In the genomic region with DNA sequence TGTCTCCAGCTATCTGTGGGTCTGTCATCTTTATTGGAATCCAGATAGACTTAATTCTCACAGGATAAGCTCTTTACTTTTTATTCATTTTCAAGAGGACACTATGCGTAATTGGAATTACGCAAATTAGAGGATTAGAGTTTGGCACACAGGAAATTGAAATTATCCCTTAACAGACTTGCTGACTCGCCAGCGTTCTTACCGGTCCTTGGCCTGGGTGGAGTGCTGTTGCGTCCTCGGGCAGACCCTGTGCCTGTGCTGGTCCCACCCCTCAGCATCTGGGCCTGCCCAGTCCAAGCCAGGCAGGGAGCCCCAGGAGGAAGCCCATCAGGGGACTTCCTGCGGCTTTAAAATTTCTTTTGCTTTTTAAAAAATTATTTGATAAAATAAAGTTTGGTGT, we compare ENCODE assay signal across 17 cellular contexts.
A peak's percentile ranks its signal among the peaks of the same experiment; 100 is the strongest.
DNase-seq lines count a peak whose midpoint lies in the region; ATAC-seq and TF ChIP-seq lines count a peak whose summit lies in the region.
"Had no signal": no experiment of that assay in that cellular context is flagged by ENCODE, and none has a peak within 500 bp of the region (broad histone marks: within the 10 kb centered on the region; RNA-seq: fewer than 3 reads in every experiment).

No MANE protein-coding gene starts in this region.

- H3K4me3 ChIP-seq in A673 (ENCODE audit: low read depth, low read length, poor library complexity, severe bottlenecking) (no peak overlapping the region), WERI-Rb-1 (ENCODE audit: low read depth, low read length) (no peak overlapping the region), MG63 (no peak overlapping the region)
- H3K4me3 ChIP-seq: GM12878, GM23338 had no signal

- ATAC-seq in HG03469 (IDR thresholded peaks at IDR 0.05; ENCODE audit: unreplicated experiment) = no peak
- ATAC-seq: GM12878, GM23338 had no signal

- BruUV-seq in A673 (replicated peaks; lab: Mats Ljungman, UMichigan) = no TSS peak

- TF ChIP-seq CTCF in A673 (conservative IDR thresholded peaks at IDR 0.05; ENCODE audit: low read depth, low read length) (no peak), WERI-Rb-1 (IDR thresholded peaks at IDR 0.05; ENCODE audit: low read depth, low read length) (no peak)

- CTCF ChIA-PET in A673 (lab: Charles Lee) = interaction anchor here (1.0 kb wide), 1 partner anchor 11 kb away, joined by 3 read pairs; no protein-coding TSS in a partner anchor

- intact Hi-C loops in A673 (cut with micrococcal nuclease; ENCODE audit: unreplicated experiment) = loop anchor here (1.0 kb wide), 1 partner anchor 33 kb away; no protein-coding TSS in a partner anchor

- DNase-seq in A673 (ENCODE audit: low spot score) = peak; percentile 91
- peak; percentile 55 for DNase-seq in D341Med (ENCODE audit: low spot score)
- DNase-seq in NCI-H82 (lab: John Stamatoyannopoulos, UW) = peak; percentile 72
- DNase-seq in WERI-Rb-1 = peak; percentile 64
- DNase-seq in MG63 = no peak
- no peak for DNase-seq in GF-D8 (lab: John Stamatoyannopoulos, UW)
- DNase-seq in activated CD4-positive, alpha-beta T cell treated with anti-CD3 and anti-CD28 coated beads, Interleukin-2, amount 50 U/mL, for 1 hour = no peak
- DNase-seq: 8988T; CD4-positive, alpha-beta T cell; DMS79 treated with DMSO at 0.1 percent for 48 hours; HCEC 1CT; KBM-7 had no signal

- POLR2A ChIA-PET in A673 (lab: Charles Lee; ENCODE audit: low non-redundant PET) = no interaction called here

- peaks cover 32% of the 10 kb centered on the region for H3K4me1 ChIP-seq in A673 (ENCODE audit: insufficient read depth, low read length, poor library complexity, severe bottlenecking)
- H3K4me1 ChIP-seq: Caco-2 had no signal

- H3K27ac ChIP-seq in A673 (ENCODE audit: low read depth, low read length, poor library complexity, severe bottlenecking) = no peak overlapping the region
- H3K27ac ChIP-seq in WERI-Rb-1 = peak overlapping the region; percentile 29; the same call in 1 of the 2 replicates
- H3K27ac ChIP-seq: C4-2B had no signal

- H3K9me3 ChIP-seq in A673 (ENCODE audit: low read depth, low read length, poor library complexity, severe bottlenecking) (no peaks in the 10 kb centered on the region), WERI-Rb-1 (ENCODE audit: severe bottlenecking) (no peaks in the 10 kb centered on the region), MG63 (no peaks in the 10 kb centered on the region)
- H3K9me3 ChIP-seq: Caco-2 had no signal

- no peaks in the 10 kb centered on the region for H3K27me3 ChIP-seq in A673 (replicated peaks; ENCODE audit: insufficient read depth, low read depth, low read length, poor library complexity)
- no peaks in the 10 kb centered on the region for H3K27me3 ChIP-seq in WERI-Rb-1 (ENCODE audit: insufficient read depth, low read depth, severe bottlenecking)
- no peaks in the 10 kb centered on the region for H3K27me3 ChIP-seq in MG63

- H3K36me3 ChIP-seq in A673 (ENCODE audit: insufficient read depth, low read length, poor library complexity, severe bottlenecking) = no peaks in the 10 kb centered on the region
- H3K36me3 ChIP-seq in WERI-Rb-1 = no peaks in the 10 kb centered on the region
- H3K36me3 ChIP-seq in MG63 = no peaks in the 10 kb centered on the region

Comparison
In these comparisons a context has a peak if more than half of its experiments do, and no peak if none do; other contexts are left out.
1. DNase-seq: peak in A673 (single experiment), D341Med (single experiment), NCI-H82 (single experiment) and WERI-Rb-1 (single experiment); none in MG63 (single experiment), GF-D8 (single experiment) and activated CD4-positive, alpha-beta T cell treated with anti-CD3 and anti-CD28 coated beads, Interleukin-2, amount 50 U/mL, for 1 hour (single experiment).